ENCODE assay signal across 18 cellular contexts in the genomic region with DNA sequence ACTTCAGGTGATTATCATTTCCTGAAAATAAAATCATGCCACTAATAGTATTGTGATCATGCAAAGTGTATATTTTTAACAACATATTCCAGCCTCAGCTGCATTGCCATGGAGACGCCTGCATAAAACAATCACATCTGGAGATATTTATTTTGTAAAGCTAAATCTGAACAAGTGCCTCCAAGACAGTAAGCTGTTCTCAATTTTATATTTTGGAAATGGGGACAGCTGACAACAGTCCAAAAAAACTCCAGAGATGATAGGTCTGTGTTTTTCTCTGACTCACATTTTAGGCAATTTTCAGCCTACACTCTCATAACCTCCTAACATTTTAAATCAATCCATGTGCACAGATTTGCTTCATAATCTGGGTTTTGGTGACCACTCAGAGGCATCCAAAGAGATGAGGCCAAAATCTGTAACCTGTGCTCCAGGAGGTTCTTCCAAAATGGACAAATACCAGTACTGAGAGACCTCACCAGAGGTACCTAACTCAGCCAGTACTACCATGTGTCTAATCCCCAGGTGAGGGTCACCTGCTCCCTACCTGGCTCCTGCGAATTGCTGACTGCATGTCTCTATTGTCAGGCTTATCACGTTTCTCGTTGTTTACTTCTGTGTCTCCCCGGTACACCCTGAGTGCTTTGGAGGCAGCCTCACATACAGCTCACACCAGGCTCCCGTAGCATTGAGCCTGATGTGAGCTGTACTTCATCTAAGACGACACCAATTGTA.
DNase-seq lines count a peak whose midpoint lies in the region; ATAC-seq, FAIRE-seq and TF ChIP-seq lines count a peak whose summit lies in the region.
"Had no signal": no experiment of that assay in that cellular context is flagged by ENCODE, and none has a peak within 500 bp of the region (broad histone marks: within the 10 kb centered on the region; RNA-seq: fewer than 3 reads in every experiment).

No MANE protein-coding gene starts in this region.

- FAIRE-seq in endometrium (lab: Jason Lieb, UNC) = peak; percentile 97
- FAIRE-seq: colon, frontal cortex, kidney had no signal

- H3K27me3 Mint-ChIP-seq in HFFc6 (ENCODE audit: insufficient read depth) = peaks cover 2% of the 10 kb centered on the region; the same call in 1 of the 2 replicates
- peaks cover 0 to 16% of the 10 kb centered on the region in 2 donors for H3K27me3 Mint-ChIP-seq in effector memory CD8-positive, alpha-beta T cell

- H3K36me3 Mint-ChIP-seq in HFFc6 (ENCODE audit: low read depth) = 0 out of 2 replicates have a peak, but pooled peaks cover 6% of the 10 kb centered on the region
- no peaks in the 10 kb centered on the region for H3K36me3 Mint-ChIP-seq in effector memory CD8-positive, alpha-beta T cell (ENCODE audit: insufficient read depth)
- H3K36me3 Mint-ChIP-seq: activated naive CD8-positive, alpha-beta T cell had no signal

- H3K27ac Mint-ChIP-seq in HFFc6 = peak overlapping the region; percentile 75
- no peak overlapping the region for H3K27ac Mint-ChIP-seq in effector memory CD8-positive, alpha-beta T cell
- H3K27ac Mint-ChIP-seq: activated naive CD8-positive, alpha-beta T cell had no signal

- ATAC-seq in effector memory CD8-positive, alpha-beta T cell (replicated peaks) = no peak
- ATAC-seq: HCT116; stimulated activated naive CD8-positive, alpha-beta T cell treated with anti-CD3 and anti-CD28 coated beads, Interleukin-15, Interleukin-2, amounts not matched to agents 100 U/mL and 50 U/mL, for 24 hours had no signal

- intact Hi-C loops in tibial artery (cut with DNase I; ENCODE audit: low total_unique reads) = no loop called here

- H3K4me3 Mint-ChIP-seq in HFFc6 = no peak overlapping the region
- H3K4me3 Mint-ChIP-seq in effector memory CD8-positive, alpha-beta T cell = no peak overlapping the region
- H3K4me3 Mint-ChIP-seq: activated naive CD8-positive, alpha-beta T cell had no signal

- DNase-seq in HFFc6 = peak; percentile 22
- DNase-seq in tibial artery = peak in 1 of 2 donors; percentile 60
- DNase-seq in nucleus accumbens (lab: John Stamatoyannopoulos, UW) = no peak
- no peak for DNase-seq in effector memory CD8-positive, alpha-beta T cell
- no peak for DNase-seq in AG08396 (ENCODE audit: low spot score)
- DNase-seq: COR-L47; Kasumi-1; kidney; NCI-H2029 treated with DMSO at 0.1 percent for 48 hours; retina; SJCRH30; stimulated activated naive CD8-positive, alpha-beta T cell treated with anti-CD3 and anti-CD28 coated beads, Interleukin-15, Interleukin-2, amounts not matched to agents 100 U/mL and 50 U/mL, for 24 hours had no signal

- H3K27me3 ChIP-seq in mucosa of rectum (ENCODE audit: control insufficient read depth in 2 of 2, insufficient read depth in 2 of 2, low read length in 2 of 2) = no peaks in the 10 kb centered on the region
- H3K27me3 ChIP-seq in tibial artery = no peaks in the 10 kb centered on the region
- H3K27me3 ChIP-seq: SJCRH30 had no signal

- H3K36me3 ChIP-seq in mucosa of rectum (ENCODE audit: control insufficient read depth in 2 of 2, insufficient read depth in 2 of 2, low read length in 2 of 2) = no peaks in the 10 kb centered on the region
- H3K36me3 ChIP-seq in tibial artery = peaks cover 0 to 6% (median 0%) of the 10 kb centered on the region in 3 donors

- H3K9me3 ChIP-seq in mucosa of rectum (ENCODE audit: control insufficient read depth in 2 of 2, low read length in 2 of 2) = no peaks in the 10 kb centered on the region
- no peaks in the 10 kb centered on the region for H3K9me3 ChIP-seq in tibial artery
- H3K9me3 ChIP-seq: SJCRH30 had no signal

- H3K27ac ChIP-seq in mucosa of rectum (ENCODE audit: low read depth in 2 of 2, low read length in 2 of 2) = peak overlapping the region; percentile 41 to 44
- peak overlapping the region; percentile 82 to 91 for H3K27ac ChIP-seq in tibial artery
- H3K27ac ChIP-seq: SJCRH30 had no signal

- no peaks in the 10 kb centered on the region for H3K4me1 ChIP-seq in mucosa of rectum (ENCODE audit: control insufficient read depth in 2 of 2, insufficient read depth in 2 of 2, low read length in 2 of 2)
- H3K4me1 ChIP-seq in tibial artery = peaks cover under 1 to 100% (median 62%) of the 10 kb centered on the region in 4 donors

- H3K9ac ChIP-seq in mucosa of rectum (ENCODE audit: low read depth in 1 of 2, low read length in 2 of 2) = no peak overlapping the region

- H3K4me1 Mint-ChIP-seq in HFFc6 (ENCODE audit: low read depth) = peaks cover 57% of the 10 kb centered on the region
- H3K4me1 Mint-ChIP-seq in effector memory CD8-positive, alpha-beta T cell (ENCODE audit: low read depth in 2 of 2) = no peaks in the 10 kb centered on the region

- H3K4me3 ChIP-seq in mucosa of rectum (ENCODE audit: low read length in 2 of 2) (no peak overlapping the region), tibial artery (no peak overlapping the region)
- H3K4me3 ChIP-seq: SJCRH30 had no signal

- TF ChIP-seq CTCF in HFFc6 (IDR thresholded peaks at IDR 0.05) (no peak), tibial artery (IDR thresholded peaks at IDR 0.05) (no peak)

- H3K9me3 Mint-ChIP-seq in HFFc6 = no peaks in the 10 kb centered on the region
- no peaks in the 10 kb centered on the region for H3K9me3 Mint-ChIP-seq in effector memory CD8-positive, alpha-beta T cell
